In genomic region chr20:20489623-20490341, GRCh38 we compare ENCODE assay signal across 11 cellular contexts.
DNase-seq lines count a peak whose midpoint lies in the region; ATAC-seq and TF ChIP-seq lines count a peak whose summit lies in the region.
"Had no signal": no experiment of that assay in that cellular context is flagged by ENCODE, and none has a peak within 500 bp of the region (broad histone marks: within the 10 kb centered on the region; RNA-seq: fewer than 3 reads in every experiment).

No MANE protein-coding gene starts in this region.

- H3K4me3 ChIP-seq in dorsolateral prefrontal cortex = no peak overlapping the region
- H3K4me3 ChIP-seq: SK-N-MC had no signal

- peak overlapping the region; percentile 91 for H3K4me3 Mint-ChIP-seq in activated naive CD8-positive, alpha-beta T cell treated with anti-CD3 and anti-CD28 coated beads, Interleukin-2, amount 50 U/mL, for 24 hours

- TF ChIP-seq CTCF in dorsolateral prefrontal cortex (IDR thresholded peaks at IDR 0.05 in 54 of 56, conservative IDR thresholded peaks at IDR 0.05 in 2 of 56; ENCODE audit: low read depth in 1 of 56, partially characterized antibody in 56 of 56) = no peak

- no peaks in the 10 kb centered on the region for H3K9me3 Mint-ChIP-seq in activated naive CD8-positive, alpha-beta T cell treated with anti-CD3 and anti-CD28 coated beads, Interleukin-2, amount 50 U/mL, for 24 hours

- in situ Hi-C loops in ACHN (cut with HindIII; ENCODE audit: low pct_ligation_motif_present, low pct_unique_long_range_greater_than_20kb, low sequenced_read_pairs) = no loop called here

- DNase-seq in activated naive CD8-positive, alpha-beta T cell treated with anti-CD3 and anti-CD28 coated beads, Interleukin-2, amount 50 U/mL, for 24 hours = peak; percentile 27
- DNase-seq in dorsolateral prefrontal cortex = no peak
- no peak for DNase-seq in ACHN
- no peak for DNase-seq in erythroblast (lab: John Stamatoyannopoulos, UW)
- no peak for DNase-seq in NCI-H446 (lab: John Stamatoyannopoulos, UW)
- DNase-seq: activated CD8-positive, alpha-beta memory T cell treated with anti-CD3 and anti-CD28 coated beads, Interleukin-2, amount 50 U/mL, for 4 hours; stimulated activated naive CD4-positive, alpha-beta T cell had no signal

- no peak for TF ChIP-seq POLR2A in erythroblast (IDR thresholded peaks at IDR 0.05; ENCODE audit: low read length)

- ATAC-seq in GM18502 (IDR thresholded peaks at IDR 0.05; ENCODE audit: poor library complexity, unreplicated experiment) (peak; percentile 52), GM19438 (IDR thresholded peaks at IDR 0.05; ENCODE audit: low read depth, unreplicated experiment) (peak; percentile 58), HG03060 (IDR thresholded peaks at IDR 0.05; ENCODE audit: low read depth, unreplicated experiment) (peak; percentile 13)
- ATAC-seq in activated naive CD8-positive, alpha-beta T cell treated with anti-CD3 and anti-CD28 coated beads, Interleukin-2, amount 50 U/mL, for 24 hours = no peak

- H3K27me3 ChIP-seq in dorsolateral prefrontal cortex = no peaks in the 10 kb centered on the region

- H3K27ac Mint-ChIP-seq in activated naive CD8-positive, alpha-beta T cell treated with anti-CD3 and anti-CD28 coated beads, Interleukin-2, amount 50 U/mL, for 24 hours = peak overlapping the region; percentile 100

- intact Hi-C loops in dorsolateral prefrontal cortex (cut with DNase I) = loop anchor here (5.0 to 10.0 kb wide), 2 partner anchors 37 to 125 kb away; partner anchors contain the start of gene INSM1 (in 1 of the 2)

- peak overlapping the region in 14 of 59 donors; percentile 3 to 64 (median 42) for H3K27ac ChIP-seq in dorsolateral prefrontal cortex
- H3K27ac ChIP-seq: SK-N-MC had no signal

- peaks cover 58% of the 10 kb centered on the region for H3K36me3 Mint-ChIP-seq in activated naive CD8-positive, alpha-beta T cell treated with anti-CD3 and anti-CD28 coated beads, Interleukin-2, amount 50 U/mL, for 24 hours (ENCODE audit: low read depth)

- H3K27me3 Mint-ChIP-seq in activated naive CD8-positive, alpha-beta T cell treated with anti-CD3 and anti-CD28 coated beads, Interleukin-2, amount 50 U/mL, for 24 hours = peaks cover 2% of the 10 kb centered on the region

- peaks cover 73% of the 10 kb centered on the region for H3K4me1 Mint-ChIP-seq in activated naive CD8-positive, alpha-beta T cell treated with anti-CD3 and anti-CD28 coated beads, Interleukin-2, amount 50 U/mL, for 24 hours
